In the genomic region with DNA sequence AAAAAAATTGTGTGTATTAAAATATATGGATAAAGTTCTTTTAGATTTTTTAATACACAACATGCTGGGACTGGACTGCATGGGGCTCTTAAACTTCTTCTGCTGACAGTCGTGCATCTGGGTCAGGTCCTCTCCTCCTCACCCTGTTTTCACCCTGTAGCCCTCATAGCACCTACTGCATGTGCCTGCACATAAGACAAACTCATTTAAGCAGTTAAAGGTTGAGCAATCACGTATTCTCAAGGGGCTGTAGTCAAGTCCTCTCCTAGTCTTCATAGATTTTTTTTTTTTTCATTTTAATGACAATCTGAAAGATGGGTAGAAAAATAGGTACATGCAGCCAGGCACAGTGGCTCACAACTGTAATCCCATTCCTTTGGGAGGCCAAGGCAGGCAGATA, we compare ENCODE assay signal across 32 cellular contexts.
"Had no signal": no experiment of that assay in that cellular context is flagged by ENCODE, and none has a peak within 500 bp of the region (broad histone marks: within the 10 kb centered on the region; RNA-seq: fewer than 3 reads in every experiment).

No MANE protein-coding gene starts in this region.

- H3K27me3 ChIP-seq: adrenal gland, brain microvascular endothelial cell, MG63 had no signal

- H3K36me3 Mint-ChIP-seq: activated CD4-positive, alpha-beta memory T cell treated with anti-CD3 and anti-CD28 coated beads for 36 hours; activated naive CD4-positive, alpha-beta T cell treated with anti-CD3 and anti-CD28 coated beads, Interleukin-2, amount 50 U/mL, for 72 hours; T-cell had no signal

- H3K9me3 ChIP-seq: adrenal gland, MG63 had no signal

- H3K27ac Mint-ChIP-seq: activated CD4-positive, alpha-beta memory T cell treated with anti-CD3 and anti-CD28 coated beads for 36 hours; activated naive CD4-positive, alpha-beta T cell treated with anti-CD3 and anti-CD28 coated beads for 36 hours; activated T-helper 1 cell treated with anti-CD3 and anti-CD28 coated beads, Interleukin-12 subunit alpha, Interleukin-12 subunit beta, Interleukin-2, Interleukin-4 antibody, amounts not matched to agents 30 ng/mL and 10 ng/mL and 1 ng/mL, durations not matched to agents 14 hours and 24 hours and 36 hours; T-helper 17 cell had no signal

- H3K27ac ChIP-seq: adrenal gland, brain microvascular endothelial cell, PC-9, RWPE1 had no signal

- FAIRE-seq: RCC 7860 had no signal

- H3K4me2 ChIP-seq: PC-9 had no signal

- H3K4me3 Mint-ChIP-seq: activated CD4-positive, alpha-beta memory T cell treated with anti-CD3 and anti-CD28 coated beads for 36 hours; activated naive CD4-positive, alpha-beta T cell treated with anti-CD3 and anti-CD28 coated beads for 36 hours; activated T-cell treated with anti-CD3 and anti-CD28 coated beads, Interleukin-2, amount 50 U/mL, for 4 hours; activated T-helper 1 cell treated with anti-CD3 and anti-CD28 coated beads, Interleukin-12 subunit alpha, Interleukin-12 subunit beta, Interleukin-2, Interleukin-4 antibody, amounts not matched to agents 30 ng/mL and 10 ng/mL and 1 ng/mL, durations not matched to agents 14 hours and 24 hours and 36 hours; T-cell; T-helper 17 cell had no signal

- H2AFZ ChIP-seq: PC-9 had no signal

- ATAC-seq: activated naive CD4-positive, alpha-beta T cell treated with anti-CD3 and anti-CD28 coated beads, Interleukin-2, amount 50 U/mL, for 72 hours; activated T-cell treated with anti-CD3 and anti-CD28 coated beads, Interleukin-2, amount 50 U/mL, for 4 hours; Right ventricle myocardium inferior; SK-N-SH treated with all-trans-retinoic acid at 6 μM for 48 hours; T-cell; T-helper 17 cell had no signal

- H3K4me3 ChIP-seq: adrenal gland, MG63, PC-9 had no signal

- H3K9me3 Mint-ChIP-seq: activated CD4-positive, alpha-beta memory T cell treated with anti-CD3 and anti-CD28 coated beads for 36 hours; activated naive CD4-positive, alpha-beta T cell treated with anti-CD3 and anti-CD28 coated beads for 36 hours; activated T-cell treated with anti-CD3 and anti-CD28 coated beads, Interleukin-2, amount 50 U/mL, for 4 hours; activated T-helper 1 cell treated with anti-CD3 and anti-CD28 coated beads, Interleukin-12 subunit alpha, Interleukin-12 subunit beta, Interleukin-2, Interleukin-4 antibody, amounts not matched to agents 30 ng/mL and 10 ng/mL and 1 ng/mL, durations not matched to agents 14 hours and 24 hours and 36 hours had no signal

- H3K27me3 Mint-ChIP-seq: activated CD4-positive, alpha-beta memory T cell treated with anti-CD3 and anti-CD28 coated beads for 36 hours; T-cell; T-helper 17 cell had no signal

- DNase-seq: activated CD4-positive, alpha-beta memory T cell treated with anti-CD3 and anti-CD28 coated beads for 36 hours; activated CD4-positive, alpha-beta T cell treated with anti-CD3 and anti-CD28 coated beads for 4 hours; activated CD4-positive, alpha-beta T cell treated with anti-CD3 and anti-CD28 coated beads, Interleukin-2, amount 50 U/mL, for 1 hour; activated CD4-positive, CD25-positive, alpha-beta regulatory T cell treated with anti-CD3 and anti-CD28 coated beads, Interleukin-2, amount 50 U/mL, for 72 hours; activated CD8-positive, alpha-beta memory T cell treated with anti-CD3 and anti-CD28 coated beads, Interleukin-2, amount 50 U/mL, for 4 hours; activated gamma-delta T cell treated with Interleukin-2 at 50 U/mL for 16 hours; activated naive CD4-positive, alpha-beta T cell treated with anti-CD3 and anti-CD28 coated beads for 36 hours; activated T-cell treated with anti-CD3 and anti-CD28 coated beads for 4 hours; activated T-cell treated with anti-CD3 and anti-CD28 coated beads, Interleukin-2, amount 50 U/mL, for 4 hours; adrenal gland; anterior cingulate cortex; brain microvascular endothelial cell; central memory CD4-positive, alpha-beta T cell; Kasumi-1; KBM-7; MG63; NCI-H1092; NCI-H1436 treated with DMSO at 0.1 percent for 48 hours; NCI-H1694 treated with DMSO at 0.1 percent for 48 hours; NCI-H2029; NCI-H345; NCI-H524 treated with DMSO at 0.1 percent for 48 hours; PC-9; SIG-M5; T-cell; T-helper 17 cell had no signal

- H3K36me3 ChIP-seq: adrenal gland, brain microvascular endothelial cell, MG63 had no signal
